Comparison of ENCODE assay signal across 8 cellular contexts in the genomic region with DNA sequence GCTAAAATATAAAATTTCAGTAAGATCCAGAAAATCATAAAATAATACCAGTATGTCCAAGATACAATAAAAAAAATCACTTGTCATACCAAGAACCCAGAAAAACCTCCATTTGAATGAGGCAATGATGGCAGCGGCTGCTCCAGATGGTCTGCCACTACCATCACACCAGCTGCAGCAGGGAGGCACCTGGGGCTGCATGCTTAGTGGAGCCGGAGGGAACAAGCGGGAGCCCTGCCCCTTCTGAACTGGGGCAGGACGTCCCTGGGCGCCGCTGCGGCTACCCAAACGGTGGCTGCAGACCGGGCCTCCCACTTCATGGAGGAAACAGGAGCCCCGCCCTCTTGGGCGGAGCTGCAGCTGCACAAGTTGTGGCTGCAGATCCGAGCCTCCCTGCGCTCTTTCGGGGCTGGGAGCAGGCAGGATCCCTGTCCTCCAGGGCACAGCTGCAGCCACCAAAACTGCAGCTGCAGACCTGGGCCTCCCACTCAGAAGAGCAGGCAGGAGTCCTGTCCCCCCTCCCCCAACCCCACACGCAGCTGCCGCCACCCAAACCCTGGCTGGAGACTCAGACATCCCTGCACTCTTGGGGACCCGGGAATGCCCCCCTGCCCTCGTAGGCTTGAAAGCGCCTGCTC.
DNase-seq lines count a peak whose midpoint lies in the region; ATAC-seq and TF ChIP-seq lines count a peak whose summit lies in the region.

No MANE protein-coding gene starts in this region.

- ATAC-seq in HG03460 (IDR thresholded peaks at IDR 0.05; ENCODE audit: unreplicated experiment): no peak

- peaks cover 4% of the 10 kb centered on the region; the same call in 1 of the 2 replicates for H3K4me1 ChIP-seq in iPS-20b (ENCODE audit: insufficient read depth, low read length)

- no peak for TF ChIP-seq CTCF in astrocyte of the spinal cord (IDR thresholded peaks at IDR 0.05; ENCODE audit: low read depth, low read length)

- no peaks in the 10 kb centered on the region for H3K27me3 ChIP-seq in iPS-20b (ENCODE audit: insufficient read depth, low read length)

- in situ Hi-C loops in astrocyte of the spinal cord (cut with HindIII; ENCODE audit: low sequenced_read_pairs): no loop called here

- DNase-seq in ELF-1 (ENCODE audit: low read depth, low spot score) (peak; percentile 93), HCEC 1CT (peak; percentile 42), NCI-H1092 (lab: John Stamatoyannopoulos, UW) (peak; percentile 14), T-helper 22 cell (ENCODE audit: low read depth) (peak; percentile 55), astrocyte of the spinal cord (ENCODE audit: low read depth, low spot score) (no peak)

- H3K4me3 ChIP-seq in astrocyte of the spinal cord (ENCODE audit: low read depth, low read length): peak overlapping the region; percentile 4
- peak overlapping the region; percentile 28; the same call in 1 of the 2 replicates for H3K4me3 ChIP-seq in iPS-20b (ENCODE audit: low read length)
- peak overlapping the region in 5 of 7 experiments; percentile 10 to 41 (median 15) for H3K4me3 ChIP-seq in skin epidermis

- no peaks in the 10 kb centered on the region for H3K36me3 ChIP-seq in iPS-20b (ENCODE audit: insufficient read depth, low read depth, low read length)

- H3K27ac ChIP-seq in iPS-20b (ENCODE audit: low read length) (no peak overlapping the region), skin epidermis (no peak overlapping the region)

- no peaks in the 10 kb centered on the region for H3K9me3 ChIP-seq in iPS-20b (ENCODE audit: insufficient read depth, low read depth, low read length)

- H3K9ac ChIP-seq in iPS-20b (ENCODE audit: low read depth, low read length): no peak overlapping the region
